In genomic region chr12:122064034-122064777, GRCh38 we compare ENCODE assay signal across 8 cellular contexts. TPM values are rescaled to one million over a fixed set of nuclear protein-coding genes. Genes with fewer than 3 reads are reported as not detected.
A peak's percentile ranks its signal among the peaks of the same experiment; 100 is the strongest.
DNase-seq lines count a peak whose midpoint lies in the region; ATAC-seq, FAIRE-seq and TF ChIP-seq lines count a peak whose summit lies in the region.

No MANE protein-coding gene starts in this region.

- no peaks in the 10 kb centered on the region for H3K9me3 Mint-ChIP-seq in naive thymus-derived CD4-positive, alpha-beta T cell

- H3K36me3 ChIP-seq in naive thymus-derived CD4-positive, alpha-beta T cell (ENCODE audit: control insufficient read depth in 2 of 3, insufficient read depth in 3 of 3, low read length in 3 of 3), result peaks cover 0 to 4% (median 0%) of the 10 kb centered on the region in 3 experiments

- H3K27me3 Mint-ChIP-seq in naive thymus-derived CD4-positive, alpha-beta T cell, result peaks cover 0 to 1% (median 0%) of the 10 kb centered on the region in 5 donors

- no peak overlapping the region for H3K27ac ChIP-seq in naive thymus-derived CD4-positive, alpha-beta T cell (ENCODE audit: low read depth, low read length)

- H3K9me3 ChIP-seq in naive thymus-derived CD4-positive, alpha-beta T cell (ENCODE audit: control insufficient read depth in 2 of 3, low read length in 3 of 3), result no peaks in the 10 kb centered on the region

- H3K27ac Mint-ChIP-seq in naive thymus-derived CD4-positive, alpha-beta T cell, result peak overlapping the region in 2 of 9 donors; percentile 18 to 83

- peak; percentile 37 for FAIRE-seq in urothelium cell line (lab: Jason Lieb, UNC)

- no peaks in the 10 kb centered on the region for H3K27me3 ChIP-seq in naive thymus-derived CD4-positive, alpha-beta T cell (ENCODE audit: control insufficient read depth in 2 of 2, insufficient read depth in 2 of 2, low read length in 2 of 2)

- peak; percentile 98 for DNase-seq in DMS153 (lab: John Stamatoyannopoulos, UW)
- DNase-seq in NCI-H526 treated with DMSO at 0.1 percent for 48 hours (lab: John Stamatoyannopoulos, UW), result peak; percentile 93
- peak; percentile 37 for DNase-seq in activated T-cell treated with anti-CD3 and anti-CD28 coated beads, Interleukin-2, amount 50 U/mL, for 1 hour
- DNase-seq in fibroblast of villous mesenchyme (ENCODE audit: low read depth), result peak; percentile 100
- DNase-seq in naive thymus-derived CD4-positive, alpha-beta T cell, result peak in 4 of 9 donors; percentile 13 to 37 (median 29)
- DNase-seq in urothelium cell line (ENCODE audit: low spot score), result peak; percentile 86

- H3K4me1 ChIP-seq in naive thymus-derived CD4-positive, alpha-beta T cell (ENCODE audit: control insufficient read depth in 2 of 2, insufficient read depth in 2 of 2, low read length in 2 of 2), result peaks cover 11 to 12% of the 10 kb centered on the region in 2 donors

- no peak overlapping the region for H3K4me3 Mint-ChIP-seq in naive thymus-derived CD4-positive, alpha-beta T cell

- CTCF ChIA-PET in naive thymus-derived CD4-positive, alpha-beta T cell (lab: Charles Lee), result interaction anchor here (0.5 to 3.6 kb wide), 2 partner anchors 10 to 62 kb away, joined by 3 to 11 read pairs; no protein-coding TSS in a partner anchor

- H3K4me3 ChIP-seq in fibroblast of villous mesenchyme (ENCODE audit: low read depth, low read length), result peak overlapping the region; percentile 58
- H3K4me3 ChIP-seq in naive thymus-derived CD4-positive, alpha-beta T cell (ENCODE audit: low read length), result no peak overlapping the region

- TF ChIP-seq CTCF in fibroblast of villous mesenchyme (IDR thresholded peaks at IDR 0.05; ENCODE audit: insufficient read depth, low read depth, low read length), result peak; percentile 76

- ATAC-seq in HG03103 (IDR thresholded peaks at IDR 0.05; ENCODE audit: low read depth, unreplicated experiment) (peak; percentile 52), HG03039 (IDR thresholded peaks at IDR 0.05; ENCODE audit: unreplicated experiment) (no peak)
- ATAC-seq in naive thymus-derived CD4-positive, alpha-beta T cell, result peak; percentile 80

- intact Hi-C loops in naive thymus-derived CD4-positive, alpha-beta T cell (cut with micrococcal nuclease), result no loop called here

- POLR2A ChIA-PET in naive thymus-derived CD4-positive, alpha-beta T cell (lab: Charles Lee), result interaction anchor here (1.3 kb wide), 1 partner anchor 12 kb away, joined by 3 read pairs; no protein-coding TSS in a partner anchor

- H3K4me1 Mint-ChIP-seq in naive thymus-derived CD4-positive, alpha-beta T cell, result peaks cover 19 to 29% (median 24%) of the 10 kb centered on the region in 7 donors

- H3K36me3 Mint-ChIP-seq in naive thymus-derived CD4-positive, alpha-beta T cell, result peaks cover 0 to 6% (median 0%) of the 10 kb centered on the region in 5 donors

RNA-seq across cellular contexts. Expression of gene MLXIP, which starts 14.3 kb away (rescaled TPM):
- total RNA-seq in fibroblast of villous mesenchyme, result 16.4 and 18.4 TPM in 2 replicates
- 100 to 1,000 TPM in 4 of 5 experiments, 10 to 100 TPM in 1; 57.0 to 123 (median 115) TPM for total RNA-seq in naive thymus-derived CD4-positive, alpha-beta T cell
- polyA plus RNA-seq in naive thymus-derived CD4-positive, alpha-beta T cell, result 10 to 100 TPM; 17.4 to 29.8 TPM

RNA-seq across cellular contexts. Expression of gene BCL7A, which starts 42.5 kb away (rescaled TPM):
- total RNA-seq in fibroblast of villous mesenchyme, result 3.9 TPM in 2 replicates
- 1 to 10 TPM; 4.1 to 6.6 (median 5.4) TPM for total RNA-seq in naive thymus-derived CD4-positive, alpha-beta T cell
- polyA plus RNA-seq in naive thymus-derived CD4-positive, alpha-beta T cell, result 10 to 100 TPM in 1 of 2 donors, 1 to 10 TPM in 1; 4.0 to 11.9 TPM
